32 cellular contexts compared by ENCODE assay signal in the genomic region with DNA sequence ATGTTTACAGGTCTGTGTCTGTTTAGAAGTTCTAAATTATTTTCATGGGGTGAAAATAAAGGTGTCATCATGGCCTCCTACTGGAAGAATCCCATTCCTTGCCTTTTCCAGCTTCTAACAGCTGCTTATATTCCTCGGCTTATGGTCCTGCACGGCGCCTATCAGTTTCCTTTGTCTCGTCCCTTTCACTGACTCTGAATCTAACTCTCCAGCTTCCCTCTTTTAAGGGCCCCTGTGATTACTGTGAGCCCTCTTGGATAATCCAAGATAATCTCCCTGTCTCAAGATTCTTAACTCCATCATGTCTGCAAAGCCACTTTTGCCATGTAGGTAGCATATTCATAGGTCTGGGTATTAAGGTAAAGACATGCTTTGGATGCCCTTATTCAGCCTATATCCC.
"Had no signal": no experiment of that assay in that cellular context is flagged by ENCODE, and none has a peak within 500 bp of the region (broad histone marks: within the 10 kb centered on the region; RNA-seq: fewer than 3 reads in every experiment).

No MANE protein-coding gene starts in this region.

- FAIRE-seq: bronchial epithelial cell, TTC549 had no signal

- H3K27ac ChIP-seq: ascending aorta, cardiac muscle cell, VCaP had no signal

- H3K4me3 ChIP-seq: ascending aorta, cardiac muscle cell had no signal

- H3K9me3 ChIP-seq: ascending aorta had no signal

- ATAC-seq: activated CD4-positive, alpha-beta T cell treated with anti-CD3 and anti-CD28 coated beads for 36 hours; activated CD4-positive, CD25-positive, alpha-beta regulatory T cell treated with anti-CD3 and anti-CD28 coated beads, Interleukin-2, amount 50 U/mL, for 24 hours; activated CD8-positive, alpha-beta memory T cell treated with anti-CD3 and anti-CD28 coated beads, Interleukin-2, amount 10 ng/mL, durations not matched to agents 7 days and 5 days; activated CD8-positive, alpha-beta T cell treated with anti-CD3 and anti-CD28 coated beads, Interleukin-2, amount 10 ng/mL, durations not matched to agents 7 days and 5 days; activated naive CD8-positive, alpha-beta T cell treated with anti-CD3 and anti-CD28 coated beads, Interleukin-2, amount 50 U/mL, for 24 hours; WTC11 had no signal

- DNase-seq: activated CD4-positive, alpha-beta memory T cell treated with anti-CD3 and anti-CD28 coated beads, Interleukin-2, amount 10 ng/mL, durations not matched to agents 7 days and 5 days; activated CD4-positive, alpha-beta T cell treated with anti-CD3 and anti-CD28 coated beads for 1 hour; activated CD4-positive, alpha-beta T cell treated with anti-CD3 and anti-CD28 coated beads for 36 hours; activated CD4-positive, alpha-beta T cell treated with anti-CD3 and anti-CD28 coated beads for 48 hours; activated CD4-positive, alpha-beta T cell treated with anti-CD3 and anti-CD28 coated beads, Interleukin-2, amount 10 ng/mL, durations not matched to agents 7 days and 5 days; activated CD4-positive, alpha-beta T cell treated with anti-CD3 and anti-CD28 coated beads, Interleukin-2, amount 50 U/mL, for 48 hours; activated CD4-positive, CD25-positive, alpha-beta regulatory T cell; activated CD8-positive, alpha-beta memory T cell treated with anti-CD3 and anti-CD28 coated beads for 24 hours; activated CD8-positive, alpha-beta memory T cell treated with anti-CD3 and anti-CD28 coated beads, Interleukin-2, amount 10 ng/mL, durations not matched to agents 7 days and 5 days; activated CD8-positive, alpha-beta memory T cell treated with anti-CD3 and anti-CD28 coated beads, Interleukin-2, amount 50 U/mL, for 48 hours; activated CD8-positive, alpha-beta T cell treated with anti-CD3 and anti-CD28 coated beads, Interleukin-2, amount 10 ng/mL, durations not matched to agents 7 days and 5 days; activated effector memory CD4-positive, alpha-beta T cell treated with Interleukin-2 at 50 U/mL for 16 hours; activated gamma-delta T cell; activated naive CD4-positive, alpha-beta T cell treated with anti-CD3 and anti-CD28 coated beads, Interleukin-2, amount 10 ng/mL, durations not matched to agents 7 days and 5 days; activated naive CD4-positive, alpha-beta T cell treated with Interleukin-2 at 50 U/mL for 16 hours; activated naive CD8-positive, alpha-beta T cell treated with anti-CD3 and anti-CD28 coated beads, Interleukin-2, amount 10 ng/mL, durations not matched to agents 7 days and 5 days; activated naive CD8-positive, alpha-beta T cell treated with anti-CD3 and anti-CD28 coated beads, Interleukin-2, amount 50 U/mL, for 24 hours; activated T-cell treated with anti-CD3 and anti-CD28 coated beads, Interleukin-2, amount 50 U/mL, for 24 hours; activated T-cell treated with anti-CD3 and anti-CD28 coated beads, Interleukin-2, amount 50 U/mL, for 48 hours; amygdala; anterior cingulate cortex; caudate nucleus; cerebellar nuclear complex; T-helper 2 cell; T-helper 9 cell had no signal

- H3K4me1 ChIP-seq: ascending aorta had no signal

- H3K27me3 ChIP-seq: ascending aorta, cardiac muscle cell had no signal

- H3K36me3 ChIP-seq: ascending aorta, cardiac muscle cell had no signal
